In genomic region chr9:70259512-70259802, GRCh38 we compare ENCODE assay signal across 8 cellular contexts. TPM values are rescaled to one million over a fixed set of nuclear protein-coding genes. Genes with fewer than 3 reads are reported as not detected.
A peak's percentile ranks its signal among the peaks of the same experiment; 100 is the strongest.
DNase-seq lines count a peak whose midpoint lies in the region; ATAC-seq and TF ChIP-seq lines count a peak whose summit lies in the region.

No MANE protein-coding gene starts in this region.

- H2AFZ ChIP-seq in Loucy (ENCODE audit: low read length): peak overlapping the region; percentile 96

- no peaks in the 10 kb centered on the region for H3K9me3 ChIP-seq in Loucy (ENCODE audit: insufficient read depth, low read depth, low read length)
- no peaks in the 10 kb centered on the region for H3K9me3 ChIP-seq in duodenal mucosa (ENCODE audit: control insufficient read depth in 1 of 2, low read length in 2 of 2)

- H3K79me2 ChIP-seq in Loucy (ENCODE audit: insufficient read depth, low read length): peaks cover 70% of the 10 kb centered on the region

- TF ChIP-seq CTCF in C4-2B (conservative IDR thresholded peaks at IDR 0.05) (0 out of 2 replicates have a peak, but pooled peaks have one; percentile 9), Loucy (conservative IDR thresholded peaks at IDR 0.05; ENCODE audit: low read length) (no peak), nephron (IDR thresholded peaks at IDR 0.05; ENCODE audit: unreplicated experiment in 3 of 3) (no peak)

- H3K4me3 ChIP-seq in Loucy (ENCODE audit: low read length, poor library complexity, severe bottlenecking) (peak overlapping the region; percentile 79), duodenal mucosa (ENCODE audit: low read depth in 1 of 2, low read length in 2 of 2) (peak overlapping the region; percentile 86 to 96)

- H3K27ac ChIP-seq in C4-2B (peak overlapping the region; percentile 91), duodenal mucosa (ENCODE audit: low read depth, low read length) (peak overlapping the region; percentile 90)

- no peak for ATAC-seq in HG03280 (IDR thresholded peaks at IDR 0.05; ENCODE audit: unreplicated experiment)
- ATAC-seq in HG02884 (IDR thresholded peaks at IDR 0.05; ENCODE audit: unreplicated experiment): no peak

- H3K36me3 ChIP-seq in Loucy (ENCODE audit: insufficient read depth, low read length) (peaks cover 4% of the 10 kb centered on the region; the same call in 1 of the 2 replicates), duodenal mucosa (ENCODE audit: control insufficient read depth in 1 of 2, insufficient read depth in 2 of 2, low read length in 2 of 2) (peaks cover 0 to 11% of the 10 kb centered on the region in 2 donors)

- H3K4me1 ChIP-seq in Loucy (ENCODE audit: insufficient read depth, low read length, poor library complexity, severe bottlenecking): peaks cover 86% of the 10 kb centered on the region
- H3K4me1 ChIP-seq in duodenal mucosa (ENCODE audit: control insufficient read depth in 1 of 2, insufficient read depth in 2 of 2, low read length in 2 of 2): peaks cover 25 to 34% of the 10 kb centered on the region in 2 donors

- H3K9me3 Mint-ChIP-seq in nephron: no peaks in the 10 kb centered on the region

- H3K4me2 ChIP-seq in Loucy (ENCODE audit: low read depth, low read length, poor library complexity, severe bottlenecking): peak overlapping the region; percentile 96

- H3K27me3 Mint-ChIP-seq in nephron (ENCODE audit: low read depth): no peaks in the 10 kb centered on the region

- peak overlapping the region; percentile 90 for H3K9ac ChIP-seq in Loucy (ENCODE audit: low read depth, low read length, poor library complexity, severe bottlenecking)
- H3K9ac ChIP-seq in duodenal mucosa (ENCODE audit: low read depth in 1 of 2, low read length in 2 of 2): peak overlapping the region; percentile 95 to 96

- H4K20me1 ChIP-seq in Loucy (ENCODE audit: insufficient read depth, low read length, poor library complexity, severe bottlenecking): peaks cover 51% of the 10 kb centered on the region

- peaks cover 68% of the 10 kb centered on the region for H3K4me1 Mint-ChIP-seq in nephron

- H3K27me3 ChIP-seq in Loucy (ENCODE audit: insufficient read depth, low read length, poor library complexity, severe bottlenecking): no peaks in the 10 kb centered on the region
- H3K27me3 ChIP-seq in duodenal mucosa (ENCODE audit: control insufficient read depth in 1 of 2, insufficient read depth in 2 of 2, low read length in 2 of 2): no peaks in the 10 kb centered on the region

- DNase-seq in anterior cingulate cortex (lab: John Stamatoyannopoulos, UW): no peak
- DNase-seq in A172 (ENCODE audit: low spot score): no peak

- peaks cover 33% of the 10 kb centered on the region for H3K36me3 Mint-ChIP-seq in nephron (ENCODE audit: low read depth)

- no peaks in the 10 kb centered on the region for H3K9me2 ChIP-seq in Loucy (replicated peaks; ENCODE audit: low read depth, low read length)

- H3F3A ChIP-seq in Loucy (ENCODE audit: low read depth): no peaks in the 10 kb centered on the region

- peak overlapping the region; percentile 87 to 88 (median 88) for H3K4me3 Mint-ChIP-seq in nephron

- H3K27ac Mint-ChIP-seq in nephron: peak overlapping the region; percentile 97 to 98 (median 98)

RNA-seq across cellular contexts. Expression of gene SMC5, which starts 0.7 kb away (rescaled TPM):
- total RNA-seq in A172 (2014; rRNA removed; shearing (Covaris generic)): 27.9 and 38.7 TPM in 2 replicates
